ENCODE assay signal across 1 cellular context in genomic region chr6:41779336-41779735, GRCh38.
TF ChIP-seq lines count a peak whose summit lies in the region.

No MANE protein-coding gene starts in this region.

TF ChIP-seq in GM23338, 12 proteins besides CTCF, POLR2A, EP300 and RAD21:
- TF ChIP-seq ZNF462 (CRISPR knock-in tag; IDR thresholded peaks at IDR 0.05) = no peak
